In the genomic region with DNA sequence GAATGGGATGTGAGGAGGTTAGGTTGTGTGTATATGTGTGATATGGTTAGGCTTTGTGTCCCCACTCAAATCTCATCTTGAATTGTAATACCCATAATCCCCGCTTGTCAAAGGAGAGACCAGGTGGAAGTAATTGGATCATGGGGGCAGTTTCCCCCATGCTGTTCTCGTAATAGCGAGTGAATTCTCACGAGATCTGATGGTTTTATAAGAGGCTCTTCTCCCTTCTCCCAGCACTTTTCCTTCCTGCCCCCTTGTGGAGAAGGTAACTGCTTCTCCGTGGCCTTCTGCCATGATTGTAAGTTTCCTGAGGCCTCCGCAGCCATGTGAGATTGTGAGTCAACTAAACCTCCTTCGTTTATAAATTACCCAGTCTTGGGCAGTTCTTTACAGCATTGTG, we compare ENCODE assay signal across 9 cellular contexts. TPM values are rescaled to one million over a fixed set of nuclear protein-coding genes. Genes with fewer than 3 reads are reported as not detected.
A peak's percentile ranks its signal among the peaks of the same experiment; 100 is the strongest.
DNase-seq lines count a peak whose midpoint lies in the region; ATAC-seq and TF ChIP-seq lines count a peak whose summit lies in the region.
"Had no signal": no experiment of that assay in that cellular context is flagged by ENCODE, and none has a peak within 500 bp of the region (broad histone marks: within the 10 kb centered on the region; RNA-seq: fewer than 3 reads in every experiment).

No MANE protein-coding gene starts in this region.

- peak overlapping the region; percentile 81 for H3K4me3 ChIP-seq in AG10803 (ENCODE audit: low read length)
- peak overlapping the region; percentile 55 for H3K4me3 ChIP-seq in HFF-Myc (replicated peaks; ENCODE audit: low read depth, low read length)

- intact Hi-C loops in MCF 10A (cut with micrococcal nuclease): no loop called here

- no peak overlapping the region for H3K27ac Mint-ChIP-seq in MCF 10A (ENCODE audit: low read depth, unreplicated experiment)
- no peak overlapping the region for H3K27ac Mint-ChIP-seq in nephron progenitor cell

- 0 out of 2 replicates have a peak, but pooled peaks have one; percentile 5 for TF ChIP-seq CTCF in AG10803 (conservative IDR thresholded peaks at IDR 0.05; ENCODE audit: low read length)
- peak; percentile 11 for TF ChIP-seq CTCF in HFF-Myc (IDR thresholded peaks at IDR 0.05; ENCODE audit: low read depth, low read length, missing control alignments)
- no peak for TF ChIP-seq CTCF in MCF 10A (IDR thresholded peaks at IDR 0.05; ENCODE audit: unreplicated experiment)
- TF ChIP-seq CTCF in nephron progenitor cell (IDR thresholded peaks at IDR 0.05): no peak

- CTCF ChIA-PET in MCF 10A (lab: Yijun Ruan, JAX): interaction anchor here (0.5 to 1.6 kb wide), 7 partner anchors 9 to 285 kb away, joined by 3 to 6 read pairs (median 3); no protein-coding TSS in a partner anchor

- H3K36me3 Mint-ChIP-seq in MCF 10A (ENCODE audit: insufficient read depth, unreplicated experiment) (no peaks in the 10 kb centered on the region), nephron progenitor cell (ENCODE audit: low read depth) (no peaks in the 10 kb centered on the region)

- POLR2A ChIA-PET in MCF 10A (lab: Yijun Ruan, JAX): no interaction called here

- in situ Hi-C loops in KBM-7 (cut with MboI; ENCODE audit: low pct_unique_long_range_greater_than_20kb, low sequenced_read_pairs): no loop called here

- no peak for ATAC-seq in HG02759 (IDR thresholded peaks at IDR 0.05; ENCODE audit: unreplicated experiment)

- H3K27me3 Mint-ChIP-seq in MCF 10A (ENCODE audit: insufficient read depth, unreplicated experiment) (no peaks in the 10 kb centered on the region), nephron progenitor cell (ENCODE audit: low read depth, poor library complexity) (peaks cover 14% of the 10 kb centered on the region)

- DNase-seq in AG10803 (ENCODE audit: low read depth) (no peak), HFF-Myc (ENCODE audit: extremely low read depth, low read depth) (no peak), MCF 10A (ENCODE audit: unreplicated experiment) (no peak), nephron progenitor cell (no peak), KBM-7 (no peak), NCI-H1694 (lab: John Stamatoyannopoulos, UW) (no peak)
- no peak for DNase-seq in stimulated activated naive CD4-positive, alpha-beta T cell (lab: John Stamatoyannopoulos, UW)

- BruUV-seq in MCF 10A (replicated peaks; lab: Mats Ljungman, UMichigan): no TSS peak

- H3K4me3 Mint-ChIP-seq in MCF 10A (ENCODE audit: unreplicated experiment) (peak overlapping the region; percentile 76), nephron progenitor cell (peak overlapping the region; percentile 6)

- H3K4me1 Mint-ChIP-seq in MCF 10A (ENCODE audit: insufficient read depth, unreplicated experiment): no peaks in the 10 kb centered on the region
- peaks cover 13% of the 10 kb centered on the region for H3K4me1 Mint-ChIP-seq in nephron progenitor cell

- H3K9me3 Mint-ChIP-seq in MCF 10A (ENCODE audit: unreplicated experiment) (no peaks in the 10 kb centered on the region), nephron progenitor cell (no peaks in the 10 kb centered on the region)

RNA-seq across cellular contexts. Expression of gene NPVF, which starts 47.3 kb away (rescaled TPM):
- total RNA-seq in MCF 10A (2022): not detected in 2 replicates
- total RNA-seq: aorta had no signal

RNA-seq across cellular contexts. Expression of gene CYCS, which starts 55.9 kb away (rescaled TPM):
- 368 and 448 TPM in 2 replicates for total RNA-seq in MCF 10A (2022)

Comparison
In these comparisons a context has a peak if more than half of its experiments do, and no peak if none do; other contexts are left out.
1. CTCF ChIP-seq: peak in AG10803 (single experiment) and HFF-Myc (single experiment); none in MCF 10A (single experiment) and nephron progenitor cell (single experiment).